1 cellular context compared by ENCODE assay signal in the genomic region with DNA sequence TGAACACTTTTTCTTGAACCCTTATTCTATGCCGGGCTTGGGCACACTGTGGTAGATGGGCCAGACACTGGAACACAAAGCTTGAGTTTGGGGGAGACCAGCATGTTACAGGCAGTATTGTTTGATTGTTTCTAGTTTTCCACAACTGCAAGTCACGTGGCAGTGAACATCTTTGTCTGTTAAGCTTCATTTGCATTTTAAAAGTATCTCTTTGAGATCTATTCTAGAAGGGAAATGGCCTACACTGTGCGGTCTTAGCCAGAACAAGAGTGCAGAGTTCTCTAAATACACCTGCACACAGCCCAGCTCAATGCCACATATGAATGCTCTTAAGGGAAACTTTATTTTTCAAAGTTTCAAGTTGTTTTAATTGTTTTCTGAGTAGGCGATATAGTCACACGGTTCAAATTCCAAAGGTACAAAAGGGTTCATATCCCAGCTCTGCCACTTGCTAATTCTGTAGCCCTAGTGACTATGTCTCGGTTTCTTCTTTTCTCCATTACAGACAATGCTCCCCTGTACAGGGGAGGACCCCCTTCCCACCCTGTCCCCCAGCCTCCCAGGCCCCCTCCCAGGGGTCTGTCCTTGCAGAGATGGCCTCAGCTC.
TF ChIP-seq lines count a peak whose summit lies in the region.

No MANE protein-coding gene starts in this region.

TF ChIP-seq in GM12878, 131 proteins besides CTCF, POLR2A, EP300 and RAD21 (continued from another document and continues in another):
- TF ChIP-seq, protein P1, sequence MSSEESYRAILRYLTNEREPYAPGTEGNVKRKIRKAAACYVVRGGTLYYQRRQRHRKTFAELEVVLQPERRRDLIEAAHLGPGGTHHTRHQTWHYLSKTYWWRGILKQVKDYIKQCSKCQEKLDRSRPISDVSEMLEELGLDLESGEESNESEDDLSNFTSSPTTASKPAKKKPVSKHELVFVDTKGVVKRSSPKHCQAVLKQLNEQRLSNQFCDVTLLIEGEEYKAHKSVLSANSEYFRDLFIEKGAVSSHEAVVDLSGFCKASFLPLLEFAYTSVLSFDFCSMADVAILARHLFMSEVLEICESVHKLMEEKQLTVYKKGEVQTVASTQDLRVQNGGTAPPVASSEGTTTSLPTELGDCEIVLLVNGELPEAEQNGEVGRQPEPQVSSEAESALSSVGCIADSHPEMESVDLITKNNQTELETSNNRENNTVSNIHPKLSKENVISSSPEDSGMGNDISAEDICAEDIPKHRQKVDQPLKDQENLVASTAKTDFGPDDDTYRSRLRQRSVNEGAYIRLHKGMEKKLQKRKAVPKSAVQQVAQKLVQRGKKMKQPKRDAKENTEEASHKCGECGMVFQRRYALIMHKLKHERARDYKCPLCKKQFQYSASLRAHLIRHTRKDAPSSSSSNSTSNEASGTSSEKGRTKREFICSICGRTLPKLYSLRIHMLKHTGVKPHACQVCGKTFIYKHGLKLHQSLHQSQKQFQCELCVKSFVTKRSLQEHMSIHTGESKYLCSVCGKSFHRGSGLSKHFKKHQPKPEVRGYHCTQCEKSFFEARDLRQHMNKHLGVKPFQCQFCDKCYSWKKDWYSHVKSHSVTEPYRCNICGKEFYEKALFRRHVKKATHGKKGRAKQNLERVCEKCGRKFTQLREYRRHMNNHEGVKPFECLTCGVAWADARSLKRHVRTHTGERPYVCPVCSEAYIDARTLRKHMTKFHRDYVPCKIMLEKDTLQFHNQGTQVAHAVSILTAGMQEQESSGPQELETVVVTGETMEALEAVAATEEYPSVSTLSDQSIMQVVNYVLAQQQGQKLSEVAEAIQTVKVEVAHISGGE (CRISPR knock-in tag; IDR thresholded peaks at IDR 0.05): no peak
- TF ChIP-seq BRCA1 (IDR thresholded peaks at IDR 0.05; ENCODE audit: low read depth, low read length) (no peak), RELA (IDR thresholded peaks at IDR 0.05; ENCODE audit: borderline replicate concordance, partially characterized antibody) (no peak), MTA2 (IDR thresholded peaks at IDR 0.05; ENCODE audit: low read depth) (no peak), ZNF207 (IDR thresholded peaks at IDR 0.05; ENCODE audit: borderline replicate concordance) (no peak), EED (IDR thresholded peaks at IDR 0.05; ENCODE audit: low read depth) (no peak), ZBTB33 (IDR thresholded peaks at IDR 0.05) (no peak), ZNF384 (IDR thresholded peaks at IDR 0.05; ENCODE audit: borderline replicate concordance, low read depth, low read length) (no peak), LARP7 (IDR thresholded peaks at IDR 0.05) (no peak), USF1 (IDR thresholded peaks at IDR 0.05; ENCODE audit: borderline replicate concordance, extremely low read length, insufficient read depth, low read depth, low read length) (peak; percentile 38), MYB (IDR thresholded peaks at IDR 0.05; ENCODE audit: borderline replicate concordance, low read depth, low read length) (no peak), MXI1 (IDR thresholded peaks at IDR 0.05; ENCODE audit: low read depth, low read length) (peak; percentile 59; the same call in 1 of the 2 replicates), BHLHE40 (IDR thresholded peaks at IDR 0.05; ENCODE audit: borderline replicate concordance in 1 of 2, low read depth in 2 of 2, low read length in 1 of 2) (no peak), GATAD2B (conservative IDR thresholded peaks at IDR 0.05; ENCODE audit: low read depth) (no peak), CBX5 (IDR thresholded peaks at IDR 0.05; ENCODE audit: low read depth) (no peak), RELB (IDR thresholded peaks at IDR 0.05; ENCODE audit: low read depth) (no peak), ZBTB4 (CRISPR knock-in tag; IDR thresholded peaks at IDR 0.05) (no peak), CHD4 (IDR thresholded peaks at IDR 0.05) (no peak), ATF7 (IDR thresholded peaks at IDR 0.05; ENCODE audit: low read depth) (no peak), SMAD1 (IDR thresholded peaks at IDR 0.05; ENCODE audit: low read depth, partially characterized antibody) (no peak), ATF3 (IDR thresholded peaks at IDR 0.05; ENCODE audit: borderline replicate concordance, extremely low read depth, low read depth, low read length) (no peak), IKZF2 (IDR thresholded peaks at IDR 0.05) (no peak), PAX8 (IDR thresholded peaks at IDR 0.05) (no peak), RUNX3 (IDR thresholded peaks at IDR 0.05; ENCODE audit: low read length) (0 out of 2 replicates have a peak, but pooled peaks have one; percentile 15), PAX5 (IDR thresholded peaks at IDR 0.05; ENCODE audit: borderline replicate concordance, low read depth, low read length) (no peak)
- TF ChIP-seq, protein P2, sequence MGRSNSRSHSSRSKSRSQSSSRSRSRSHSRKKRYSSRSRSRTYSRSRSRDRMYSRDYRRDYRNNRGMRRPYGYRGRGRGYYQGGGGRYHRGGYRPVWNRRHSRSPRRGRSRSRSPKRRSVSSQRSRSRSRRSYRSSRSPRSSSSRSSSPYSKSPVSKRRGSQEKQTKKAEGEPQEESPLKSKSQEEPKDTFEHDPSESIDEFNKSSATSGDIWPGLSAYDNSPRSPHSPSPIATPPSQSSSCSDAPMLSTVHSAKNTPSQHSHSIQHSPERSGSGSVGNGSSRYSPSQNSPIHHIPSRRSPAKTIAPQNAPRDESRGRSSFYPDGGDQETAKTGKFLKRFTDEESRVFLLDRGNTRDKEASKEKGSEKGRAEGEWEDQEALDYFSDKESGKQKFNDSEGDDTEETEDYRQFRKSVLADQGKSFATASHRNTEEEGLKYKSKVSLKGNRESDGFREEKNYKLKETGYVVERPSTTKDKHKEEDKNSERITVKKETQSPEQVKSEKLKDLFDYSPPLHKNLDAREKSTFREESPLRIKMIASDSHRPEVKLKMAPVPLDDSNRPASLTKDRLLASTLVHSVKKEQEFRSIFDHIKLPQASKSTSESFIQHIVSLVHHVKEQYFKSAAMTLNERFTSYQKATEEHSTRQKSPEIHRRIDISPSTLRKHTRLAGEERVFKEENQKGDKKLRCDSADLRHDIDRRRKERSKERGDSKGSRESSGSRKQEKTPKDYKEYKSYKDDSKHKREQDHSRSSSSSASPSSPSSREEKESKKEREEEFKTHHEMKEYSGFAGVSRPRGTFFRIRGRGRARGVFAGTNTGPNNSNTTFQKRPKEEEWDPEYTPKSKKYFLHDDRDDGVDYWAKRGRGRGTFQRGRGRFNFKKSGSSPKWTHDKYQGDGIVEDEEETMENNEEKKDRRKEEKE (IDR thresholded peaks at IDR 0.05): no peak
- TF ChIP-seq, protein P3, sequence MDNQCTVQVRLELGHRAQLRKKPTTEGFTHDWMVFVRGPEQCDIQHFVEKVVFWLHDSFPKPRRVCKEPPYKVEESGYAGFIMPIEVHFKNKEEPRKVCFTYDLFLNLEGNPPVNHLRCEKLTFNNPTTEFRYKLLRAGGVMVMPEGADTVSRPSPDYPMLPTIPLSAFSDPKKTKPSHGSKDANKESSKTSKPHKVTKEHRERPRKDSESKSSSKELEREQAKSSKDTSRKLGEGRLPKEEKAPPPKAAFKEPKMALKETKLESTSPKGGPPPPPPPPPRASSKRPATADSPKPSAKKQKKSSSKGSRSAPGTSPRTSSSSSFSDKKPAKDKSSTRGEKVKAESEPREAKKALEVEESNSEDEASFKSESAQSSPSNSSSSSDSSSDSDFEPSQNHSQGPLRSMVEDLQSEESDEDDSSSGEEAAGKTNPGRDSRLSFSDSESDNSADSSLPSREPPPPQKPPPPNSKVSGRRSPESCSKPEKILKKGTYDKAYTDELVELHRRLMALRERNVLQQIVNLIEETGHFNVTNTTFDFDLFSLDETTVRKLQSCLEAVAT (IDR thresholded peaks at IDR 0.05): no peak
- TF ChIP-seq, protein P4, sequence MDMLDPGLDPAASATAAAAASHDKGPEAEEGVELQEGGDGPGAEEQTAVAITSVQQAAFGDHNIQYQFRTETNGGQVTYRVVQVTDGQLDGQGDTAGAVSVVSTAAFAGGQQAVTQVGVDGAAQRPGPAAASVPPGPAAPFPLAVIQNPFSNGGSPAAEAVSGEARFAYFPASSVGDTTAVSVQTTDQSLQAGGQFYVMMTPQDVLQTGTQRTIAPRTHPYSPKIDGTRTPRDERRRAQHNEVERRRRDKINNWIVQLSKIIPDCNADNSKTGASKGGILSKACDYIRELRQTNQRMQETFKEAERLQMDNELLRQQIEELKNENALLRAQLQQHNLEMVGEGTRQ (IDR thresholded peaks at IDR 0.05; ENCODE audit: borderline replicate concordance, low read depth, low read length): peak; percentile 15; the same call in 1 of the 2 replicates
- TF ChIP-seq, protein P5, sequence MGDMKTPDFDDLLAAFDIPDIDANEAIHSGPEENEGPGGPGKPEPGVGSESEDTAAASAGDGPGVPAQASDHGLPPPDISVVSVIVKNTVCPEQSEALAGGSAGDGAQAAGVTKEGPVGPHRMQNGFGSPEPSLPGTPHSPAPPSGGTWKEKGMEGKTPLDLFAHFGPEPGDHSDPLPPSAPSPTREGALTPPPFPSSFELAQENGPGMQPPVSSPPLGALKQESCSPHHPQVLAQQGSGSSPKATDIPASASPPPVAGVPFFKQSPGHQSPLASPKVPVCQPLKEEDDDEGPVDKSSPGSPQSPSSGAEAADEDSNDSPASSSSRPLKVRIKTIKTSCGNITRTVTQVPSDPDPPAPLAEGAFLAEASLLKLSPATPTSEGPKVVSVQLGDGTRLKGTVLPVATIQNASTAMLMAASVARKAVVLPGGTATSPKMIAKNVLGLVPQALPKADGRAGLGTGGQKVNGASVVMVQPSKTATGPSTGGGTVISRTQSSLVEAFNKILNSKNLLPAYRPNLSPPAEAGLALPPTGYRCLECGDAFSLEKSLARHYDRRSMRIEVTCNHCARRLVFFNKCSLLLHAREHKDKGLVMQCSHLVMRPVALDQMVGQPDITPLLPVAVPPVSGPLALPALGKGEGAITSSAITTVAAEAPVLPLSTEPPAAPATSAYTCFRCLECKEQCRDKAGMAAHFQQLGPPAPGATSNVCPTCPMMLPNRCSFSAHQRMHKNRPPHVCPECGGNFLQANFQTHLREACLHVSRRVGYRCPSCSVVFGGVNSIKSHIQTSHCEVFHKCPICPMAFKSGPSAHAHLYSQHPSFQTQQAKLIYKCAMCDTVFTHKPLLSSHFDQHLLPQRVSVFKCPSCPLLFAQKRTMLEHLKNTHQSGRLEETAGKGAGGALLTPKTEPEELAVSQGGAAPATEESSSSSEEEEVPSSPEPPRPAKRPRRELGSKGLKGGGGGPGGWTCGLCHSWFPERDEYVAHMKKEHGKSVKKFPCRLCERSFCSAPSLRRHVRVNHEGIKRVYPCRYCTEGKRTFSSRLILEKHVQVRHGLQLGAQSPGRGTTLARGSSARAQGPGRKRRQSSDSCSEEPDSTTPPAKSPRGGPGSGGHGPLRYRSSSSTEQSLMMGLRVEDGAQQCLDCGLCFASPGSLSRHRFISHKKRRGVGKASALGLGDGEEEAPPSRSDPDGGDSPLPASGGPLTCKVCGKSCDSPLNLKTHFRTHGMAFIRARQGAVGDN (IDR thresholded peaks at IDR 0.05): peak; percentile 44; the same call in 1 of the 2 replicates
